Comparison of ENCODE assay signal across 26 cellular contexts in genomic region chr3:43175541-43175940, GRCh38.
DNase-seq lines count a peak whose midpoint lies in the region; ATAC-seq, FAIRE-seq and TF ChIP-seq lines count a peak whose summit lies in the region.
"Had no signal": no experiment of that assay in that cellular context is flagged by ENCODE, and none has a peak within 500 bp of the region (broad histone marks: within the 10 kb centered on the region; RNA-seq: fewer than 3 reads in every experiment).

No MANE protein-coding gene starts in this region.

- peak overlapping the region; percentile 59 for H3K27ac Mint-ChIP-seq in CD4-positive, alpha-beta T cell
- H3K27ac Mint-ChIP-seq: GM23338, HFFc6 had no signal

- 94% methylated on average over 5 of the region's 5 CpGs; no CpG with 5 or more reads in 1 of the 2 experiments for WGBS in H1 (ENCODE audit: extremely low coverage in 1 of 2, insufficient coverage in 1 of 2, insufficient read length in 1 of 2, insufficient replicate concordance in 2 of 2, low coverage in 1 of 2, low lambda C conversion rate in 2 of 2, missing lambda C conversion rate in 1 of 2), 2 experiments

- FAIRE-seq in H1 (lab: Jason Lieb, UNC): no peak
- FAIRE-seq: A549, GM12892, GM19239, H54 had no signal

- peaks cover 16% of the 10 kb centered on the region for H3K36me3 Mint-ChIP-seq in CD4-positive, alpha-beta T cell (ENCODE audit: low read depth)

- no peak overlapping the region for H4K5ac ChIP-seq in H1 (ENCODE audit: insufficient read length, low read depth, low read length)

- H2BK120ac ChIP-seq in H1 (replicated peaks; ENCODE audit: low read depth, low read length): no peak overlapping the region

- no peak overlapping the region for H3K9ac ChIP-seq in H1 (replicated peaks in 1 of 4; ENCODE audit: extremely low read depth in 1 of 4, low read depth in 3 of 4, low read length in 3 of 4)
- H3K9ac ChIP-seq: BLaER1 treated with 17β-estradiol and CSF1 and Interleukin-3, amounts not matched to agents 10 nM and 100 nM had no signal

- H3K79me2 ChIP-seq in H1 (ENCODE audit: control insufficient read depth in 1 of 2, insufficient read depth in 2 of 2, low read length in 2 of 2): no peaks in the 10 kb centered on the region

- no peak overlapping the region for H3K56ac ChIP-seq in H1 (replicated peaks; ENCODE audit: insufficient read length, low read depth, low read length)

- no peak overlapping the region for H3K4ac ChIP-seq in H1 (replicated peaks; ENCODE audit: insufficient read length, low read depth, low read length)

- H2AK5ac ChIP-seq in H1 (ENCODE audit: low read depth, low read length): no peak overlapping the region

- no peak overlapping the region for H3K14ac ChIP-seq in H1 (ENCODE audit: insufficient read length)

- H2AFZ ChIP-seq in H1 (ENCODE audit: low read length): no peak overlapping the region
- H2AFZ ChIP-seq: GM23338 had no signal

- H3K4me3 Mint-ChIP-seq in CD4-positive, alpha-beta T cell: no peak overlapping the region
- H3K4me3 Mint-ChIP-seq: CD14-positive monocyte; CD4-positive, alpha-beta memory T cell; GM23338; HFFc6 had no signal

- no peak overlapping the region for H2BK12ac ChIP-seq in H1 (ENCODE audit: low read depth, low read length)

- H2BK5ac ChIP-seq in H1 (ENCODE audit: low read depth, low read length): no peak overlapping the region

- no peak for TF ChIP-seq POLR2A in H1 (IDR thresholded peaks at IDR 0.05; ENCODE audit: control extremely low read depth in 1 of 2, low read depth in 2 of 2, low read length in 2 of 2)

- H3K27ac ChIP-seq in CD4-positive, alpha-beta T cell (ENCODE audit: low read depth, low read length): no peak overlapping the region
- H3K27ac ChIP-seq in H1 (ENCODE audit: low read depth, low read length): no peak overlapping the region
- H3K27ac ChIP-seq: A549 had no signal

- ATAC-seq in CD4-positive, alpha-beta T cell (ENCODE audit: poor library complexity): no peak
- ATAC-seq in GM21737 (IDR thresholded peaks at IDR 0.05; ENCODE audit: unreplicated experiment): no peak
- ATAC-seq: A549, GM23338 had no signal

- no peak for TF ChIP-seq CTCF in CD4-positive, alpha-beta T cell (IDR thresholded peaks at IDR 0.05)
- TF ChIP-seq CTCF in H1 (IDR thresholded peaks at IDR 0.05; ENCODE audit: control extremely low read depth in 1 of 3, insufficient read depth in 1 of 3, low read depth in 1 of 3, low read length in 3 of 3): no peak

- no peak for TF ChIP-seq RAD21 in H1 (IDR thresholded peaks at IDR 0.05 in 1 of 2, conservative IDR thresholded peaks at IDR 0.05 in 1 of 2; ENCODE audit: low read depth in 2 of 2, low read length in 2 of 2)

- H2BK20ac ChIP-seq in H1 (ENCODE audit: low read length): no peak overlapping the region

- peaks cover 16% of the 10 kb centered on the region for H3K9me3 Mint-ChIP-seq in CD4-positive, alpha-beta T cell
- H3K9me3 Mint-ChIP-seq: GM23338 had no signal

- H4K20me1 ChIP-seq in H1 (replicated peaks in 1 of 2; ENCODE audit: control insufficient read depth in 1 of 2, insufficient read depth in 2 of 2, low read length in 2 of 2): no peaks in the 10 kb centered on the region
- H4K20me1 ChIP-seq: BLaER1 treated with 17β-estradiol and CSF1 and Interleukin-3, amounts not matched to agents 10 nM and 100 nM had no signal

- no peaks in the 10 kb centered on the region for H3K36me3 ChIP-seq in H1 (ENCODE audit: control insufficient read depth in 2 of 4, insufficient read depth in 4 of 4, low read length in 3 of 4)
- H3K36me3 ChIP-seq in MG63: no peaks in the 10 kb centered on the region
- H3K36me3 ChIP-seq: BE2C; BLaER1 treated with 17β-estradiol and CSF1 and Interleukin-3, amounts not matched to agents 10 nM and 100 nM; HAP-1 had no signal

- intact Hi-C loops in CD4-positive, alpha-beta T cell (cut with DNase I, micrococcal nuclease): no loop called here

- no peak overlapping the region for H3K18ac ChIP-seq in H1 (ENCODE audit: extremely low read depth, low read length)

- POLR2A ChIA-PET in CD4-positive, alpha-beta T cell (lab: Charles Lee): interaction anchor here (0.7 to 1.4 kb wide), 3 partner anchors 13 to 214 kb away, joined by 3 to 6 read pairs (median 3); no protein-coding TSS in a partner anchor
- POLR2A ChIA-PET in H1 (lab: Charles Lee; ENCODE audit: partially characterized antibody): no interaction called here

- no peak for TF ChIP-seq EP300 in H1 (IDR thresholded peaks at IDR 0.05; ENCODE audit: borderline replicate concordance in 1 of 2, low read depth in 2 of 2, low read length in 2 of 2)

- no peak overlapping the region for H3K4me3 ChIP-seq in H1 (ENCODE audit: extremely low read depth in 1 of 4, insufficient read depth in 2 of 4, low read depth in 3 of 4, low read length in 4 of 4)
- no peak overlapping the region for H3K4me3 ChIP-seq in MG63
- H3K4me3 ChIP-seq: A549; BLaER1 treated with 17β-estradiol and CSF1 and Interleukin-3, amounts not matched to agents 10 nM and 100 nM; GM23338; HAP-1 had no signal

- H3K4me1 Mint-ChIP-seq in CD4-positive, alpha-beta T cell (ENCODE audit: low read depth): peaks cover 35% of the 10 kb centered on the region

- no peaks in the 10 kb centered on the region for H3K27me3 Mint-ChIP-seq in CD4-positive, alpha-beta T cell
- H3K27me3 Mint-ChIP-seq: CD4-positive, alpha-beta memory T cell had no signal

- H3K4me1 ChIP-seq in H1 (replicated peaks in 1 of 4; ENCODE audit: control insufficient read depth in 3 of 4, insufficient read depth in 4 of 4, low read length in 3 of 4): no peaks in the 10 kb centered on the region; a peak in 1 of 7 replicates
- H3K4me1 ChIP-seq: BE2C, HAP-1 had no signal

- H3K79me1 ChIP-seq in H1 (ENCODE audit: low read depth, low read length): no peaks in the 10 kb centered on the region

- no peak for DNase-seq in CD4-positive, alpha-beta T cell
- DNase-seq in NCI-H345 (lab: John Stamatoyannopoulos, UW): peak; percentile 8
- DNase-seq in H1 (ENCODE audit: low read depth in 1 of 2, low spot score in 2 of 2): no peak
- peak; percentile 41 for DNase-seq in islet precursor cell
- no peak for DNase-seq in NCI-H2081 treated with DMSO at 0.1 percent for 48 hours (lab: John Stamatoyannopoulos, UW)
- no peak for DNase-seq in stimulated activated CD4-positive, alpha-beta T cell treated with anti-CD3 and anti-CD28 coated beads, Interleukin-2, amount 100 ng/mL, for 48 hours
- no peak for DNase-seq in MG63
- DNase-seq: 8988T; ACHN; AML-193; BE2C; Calu3; CD4-positive, alpha-beta memory T cell; COR-L47; DMS53; DMS79 treated with DMSO at 0.1 percent for 48 hours; HFFc6 had no signal

- H3K23me2 ChIP-seq in H1 (ENCODE audit: low read depth, low read length): no peaks in the 10 kb centered on the region; the same call in 1 of the 2 replicates

- H3K4me2 ChIP-seq in H1 (ENCODE audit: insufficient read depth in 1 of 2, low read depth in 2 of 2, low read length in 2 of 2): no peak overlapping the region
- H3K4me2 ChIP-seq: A549, GM23338 had no signal

- CTCF ChIA-PET in CD4-positive, alpha-beta T cell (lab: Charles Lee): interaction anchor here (1.3 kb wide), 1 partner anchor 13 kb away, joined by 4 read pairs; no protein-coding TSS in a partner anchor
- CTCF ChIA-PET in H1 (lab: Charles Lee; ENCODE audit: partially characterized antibody): interaction anchor here (1.0 to 2.5 kb wide), 5 partner anchors 9 to 325 kb away, joined by 3 to 10 read pairs (median 3); no protein-coding TSS in a partner anchor

- no peak overlapping the region for H3K23ac ChIP-seq in H1 (ENCODE audit: insufficient read length)

- H4K8ac ChIP-seq in H1 (ENCODE audit: extremely low read depth, insufficient read depth, low read length): no peak overlapping the region

- H3K9me3 ChIP-seq in CD4-positive, alpha-beta T cell (ENCODE audit: control insufficient read depth, low read length): peaks cover 20% of the 10 kb centered on the region
- H3K9me3 ChIP-seq in H1 (ENCODE audit: insufficient read depth in 2 of 2, low read depth in 1 of 2, low read length in 1 of 2) (no peaks in the 10 kb centered on the region), MG63 (peaks cover 3% of the 10 kb centered on the region; the same call in 1 of the 2 replicates)
- H3K9me3 ChIP-seq: A549, BE2C, HAP-1 had no signal

- no peak overlapping the region for H4K91ac ChIP-seq in H1 (replicated peaks; ENCODE audit: insufficient read length, low read length)

- no peak overlapping the region for H2BK15ac ChIP-seq in H1 (ENCODE audit: low read length)

- H3K27me3 ChIP-seq in CD4-positive, alpha-beta T cell (ENCODE audit: control insufficient read depth, insufficient read depth, low read length): no peaks in the 10 kb centered on the region
- H3K27me3 ChIP-seq in H1 (replicated peaks in 1 of 4; ENCODE audit: control insufficient read depth in 3 of 4, extremely low read depth in 1 of 4, insufficient read depth in 3 of 4, low read length in 3 of 4) (no peaks in the 10 kb centered on the region), MG63 (no peaks in the 10 kb centered on the region)
- H3K27me3 ChIP-seq: BE2C; BLaER1 treated with 17β-estradiol and CSF1 and Interleukin-3, amounts not matched to agents 10 nM and 100 nM had no signal

TF ChIP-seq in H1, 55 proteins besides CTCF, POLR2A, EP300 and RAD21:
- TF ChIP-seq MAX (IDR thresholded peaks at IDR 0.05) (no peak), SUZ12 (IDR thresholded peaks at IDR 0.05; ENCODE audit: low read length) (0 out of 2 replicates have a peak, but pooled peaks have one; percentile 9)
TF ChIP-seq in H1: peak in this region for 1.

Comparison
In these comparisons a context has a peak if more than half of its experiments do, and no peak if none do; other contexts are left out.
1. DNase-seq: peak in NCI-H345 (single experiment) and islet precursor cell (single experiment); none in CD4-positive, alpha-beta T cell (0 of 10), H1 (0 of 2), NCI-H2081 treated with DMSO at 0.1 percent for 48 hours (single experiment), stimulated activated CD4-positive, alpha-beta T cell treated with anti-CD3 and anti-CD28 coated beads, Interleukin-2, amount 100 ng/mL, for 48 hours (0 of 2) and MG63 (single experiment).